20 cellular contexts compared by ENCODE assay signal in the genomic region with DNA sequence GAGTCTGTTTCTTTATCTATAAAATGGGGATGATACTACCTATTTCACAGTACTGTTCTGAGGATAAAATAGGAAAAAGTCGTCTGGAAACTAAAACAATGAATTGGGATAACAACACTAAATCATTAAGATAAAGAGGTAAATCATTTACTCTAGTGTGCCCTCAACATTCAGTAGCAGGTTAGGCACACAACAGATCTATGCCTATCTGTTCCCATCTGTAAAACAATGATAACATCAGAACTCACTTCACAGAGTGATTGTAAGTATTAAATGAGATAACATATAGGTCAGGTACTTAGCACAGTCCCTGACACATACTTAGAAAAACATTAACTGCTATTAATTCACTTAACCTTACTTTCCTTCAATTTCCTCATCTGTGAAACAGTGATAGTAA.
"Had no signal": no experiment of that assay in that cellular context is flagged by ENCODE, and none has a peak within 500 bp of the region (broad histone marks: within the 10 kb centered on the region; RNA-seq: fewer than 3 reads in every experiment).

No MANE protein-coding gene starts in this region.

- H3K9me3 Mint-ChIP-seq: natural killer cell, neural crest cell, type B pancreatic cell had no signal

- H3K4me3 Mint-ChIP-seq: natural killer cell, neural crest cell, type B pancreatic cell had no signal

- ATAC-seq: esophagus mucosa, heart left ventricle, left lobe of liver, natural killer cell had no signal

- H3K27ac ChIP-seq: heart left ventricle, ovary, right atrium auricular region, sigmoid colon, skin epidermis, uterus had no signal

- H3K27ac Mint-ChIP-seq: natural killer cell, type B pancreatic cell had no signal

- H3K27me3 Mint-ChIP-seq: type B pancreatic cell had no signal

- H3K27me3 ChIP-seq: heart left ventricle, ovary, right atrium auricular region, sigmoid colon, uterus had no signal

- FAIRE-seq: endometrium, frontal cortex, islet of Langerhans had no signal

- H3K9me3 ChIP-seq: heart left ventricle, ovary, right atrium auricular region, sigmoid colon, uterus had no signal

- DNase-seq: effector memory CD4-positive, alpha-beta T cell; heart left ventricle; hypothalamus; kidney glomerular epithelial cell; mammary epithelial cell; natural killer cell; ovary; sigmoid colon; stimulated activated CD4-positive, alpha-beta T cell treated with anti-CD3 and anti-CD28 coated beads, Interleukin-12 subunit alpha, Interleukin-12 subunit beta, amount 100 ng/mL, for 4 hours; stimulated activated naive CD4-positive, alpha-beta T cell treated with Interleukin-2 at 50 U/mL for 16 hours; uterus had no signal

- H3K36me3 Mint-ChIP-seq: natural killer cell had no signal

- H3K36me3 ChIP-seq: heart left ventricle, ovary, right atrium auricular region, sigmoid colon, uterus had no signal

- H3K4me1 Mint-ChIP-seq: natural killer cell, neural crest cell had no signal

- H3K4me1 ChIP-seq: heart left ventricle, right atrium auricular region, sigmoid colon, uterus had no signal

- H3K4me3 ChIP-seq: heart left ventricle, ovary, right atrium auricular region, sigmoid colon, skin epidermis, uterus had no signal
